Comparison of ENCODE assay signal across 11 cellular contexts in genomic region chr7:31114593-31115343, GRCh38.
DNase-seq lines count a peak whose midpoint lies in the region; ATAC-seq lines count a peak whose summit lies in the region.
"Had no signal": no experiment of that assay in that cellular context is flagged by ENCODE, and none has a peak within 500 bp of the region (broad histone marks: within the 10 kb centered on the region; RNA-seq: fewer than 3 reads in every experiment).

No MANE protein-coding gene starts in this region.

- DNase-seq in ELR (ENCODE audit: low read depth) (peak; percentile 56), NCI-H1694 (lab: John Stamatoyannopoulos, UW) (peak; percentile 36), dermis blood vessel endothelial cell (peak; percentile 73), mesenchymal stem cell (peak; percentile 50), 8988T (no peak), hippocampal formation (lab: John Stamatoyannopoulos, UW) (no peak)
- no peak for DNase-seq in stimulated activated CD4-positive, alpha-beta T cell treated with anti-CD3 and anti-CD28 coated beads, Interleukin-4, amount 100 ng/mL, for 24 hours
- DNase-seq: activated T-cell treated with anti-CD3 and anti-CD28 coated beads for 4 hours, ovary had no signal

- no peak overlapping the region for H3K23ac ChIP-seq in mesenchymal stem cell (ENCODE audit: low read length in 2 of 2)

- no peak overlapping the region for H3K18ac ChIP-seq in mesenchymal stem cell (ENCODE audit: low read depth in 1 of 2, low read length in 2 of 2)

- no peak overlapping the region for H2BK12ac ChIP-seq in mesenchymal stem cell (ENCODE audit: low read length in 2 of 2)

- no peaks in the 10 kb centered on the region for H3K79me1 ChIP-seq in mesenchymal stem cell (replicated peaks; ENCODE audit: low read length, poor library complexity, severe bottlenecking)

- H3K27ac ChIP-seq in mesenchymal stem cell (ENCODE audit: low read length, poor library complexity, severe bottlenecking) = no peak overlapping the region
- H3K27ac ChIP-seq: epithelial cell of prostate, ovary had no signal

- no peak overlapping the region for H3K14ac ChIP-seq in mesenchymal stem cell (ENCODE audit: low read length in 2 of 2)

- no peak overlapping the region for H2BK5ac ChIP-seq in mesenchymal stem cell (ENCODE audit: low read depth, low read length, poor library complexity, severe bottlenecking)

- no peaks in the 10 kb centered on the region for H3K9me3 ChIP-seq in mesenchymal stem cell (ENCODE audit: control insufficient read depth, low read length)
- H3K9me3 ChIP-seq: ovary had no signal

- H2AFZ ChIP-seq in mesenchymal stem cell (ENCODE audit: low read depth, low read length) = no peak overlapping the region

- H3K9ac ChIP-seq in mesenchymal stem cell (ENCODE audit: low read length) = no peak overlapping the region

- no peak for ATAC-seq in GM21619 (IDR thresholded peaks at IDR 0.05; ENCODE audit: unreplicated experiment)

- 84% methylated on average over 1 of the region's 1 CpG for WGBS in mesenchymal stem cell

- no peak overlapping the region for H3K4me2 ChIP-seq in mesenchymal stem cell (ENCODE audit: low read length, poor library complexity, severe bottlenecking)

- no peak overlapping the region for H2AK5ac ChIP-seq in mesenchymal stem cell (ENCODE audit: low read length, severe bottlenecking)

- no peak overlapping the region for H4K91ac ChIP-seq in mesenchymal stem cell (ENCODE audit: low read length)

- no peaks in the 10 kb centered on the region for H3K36me3 ChIP-seq in mesenchymal stem cell (ENCODE audit: control insufficient read depth in 1 of 2, insufficient read depth in 2 of 2, low read depth in 1 of 2, low read length in 2 of 2)
- H3K36me3 ChIP-seq: ovary had no signal

- no peak overlapping the region for H3K4me3 ChIP-seq in mesenchymal stem cell (ENCODE audit: insufficient read depth in 1 of 2, low read depth in 1 of 2, low read length in 2 of 2)
- H3K4me3 ChIP-seq: ovary had no signal

- no peak overlapping the region for H2BK15ac ChIP-seq in mesenchymal stem cell (ENCODE audit: low read depth, poor library complexity, severe bottlenecking)

- no peaks in the 10 kb centered on the region for H3K4me1 ChIP-seq in mesenchymal stem cell (ENCODE audit: control insufficient read depth, insufficient read depth, low read depth, low read length)

- H3K4ac ChIP-seq in mesenchymal stem cell (ENCODE audit: low read depth in 1 of 2, low read length in 2 of 2) = no peak overlapping the region

- H2BK120ac ChIP-seq in mesenchymal stem cell (ENCODE audit: low read depth, low read length) = no peak overlapping the region

- peaks cover 15 to 24% of the 10 kb centered on the region in 2 experiments for H3K27me3 ChIP-seq in mesenchymal stem cell (ENCODE audit: control insufficient read depth in 1 of 2, insufficient read depth in 1 of 2, low read length in 2 of 2)
- H3K27me3 ChIP-seq: ovary had no signal

- H4K8ac ChIP-seq in mesenchymal stem cell (ENCODE audit: low read length) = no peak overlapping the region

Comparison
In these comparisons a context has a peak if more than half of its experiments do, and no peak if none do; other contexts are left out.
1. DNase-seq: peak in ELR (single experiment), NCI-H1694 (single experiment), dermis blood vessel endothelial cell (single experiment) and mesenchymal stem cell (single experiment); none in stimulated activated CD4-positive, alpha-beta T cell treated with anti-CD3 and anti-CD28 coated beads, Interleukin-4, amount 100 ng/mL, for 24 hours (single experiment), 8988T (single experiment) and hippocampal formation (0 of 2).